Comparison of ENCODE assay signal across 11 cellular contexts in genomic region chr2:157840568-157841156, GRCh38. TPM values are rescaled to one million over a fixed set of nuclear protein-coding genes. Genes with fewer than 3 reads are reported as not detected.
A peak's percentile ranks its signal among the peaks of the same experiment; 100 is the strongest.
DNase-seq lines count a peak whose midpoint lies in the region; ATAC-seq and TF ChIP-seq lines count a peak whose summit lies in the region.
"Had no signal": no experiment of that assay in that cellular context is flagged by ENCODE, and none has a peak within 500 bp of the region (broad histone marks: within the 10 kb centered on the region; RNA-seq: fewer than 3 reads in every experiment).

No MANE protein-coding gene starts in this region.

- H3K9me3 ChIP-seq in ascending aorta, result no peaks in the 10 kb centered on the region

- peak; percentile 77 for ATAC-seq in left ventricle myocardium superior
- ATAC-seq in GM21786 (IDR thresholded peaks at IDR 0.05; ENCODE audit: unreplicated experiment), result no peak

- intact Hi-C loops in ascending aorta (cut with DNase I) (no loop called here), left ventricle myocardium superior (cut with micrococcal nuclease) (no loop called here)

- peak in 1 of 3 experiments; percentile 19 for TF ChIP-seq CTCF in ascending aorta (IDR thresholded peaks at IDR 0.05)

- peak overlapping the region in 1 of 2 donors; percentile 2 for H3K4me3 ChIP-seq in ascending aorta
- H3K4me3 ChIP-seq: SK-N-MC had no signal

- H3K27ac ChIP-seq in ascending aorta, result peak overlapping the region; percentile 56 to 66
- H3K27ac ChIP-seq: SK-N-MC had no signal

- peaks cover 3 to 46% of the 10 kb centered on the region in 2 donors for H3K4me1 ChIP-seq in ascending aorta

- no peaks in the 10 kb centered on the region for H3K36me3 ChIP-seq in ascending aorta

- DNase-seq in HuH-7.5 (ENCODE audit: low spot score), result peak; percentile 28
- DNase-seq in ascending aorta (ENCODE audit: low spot score in 2 of 2), result peak in 1 of 2 donors; percentile 78
- DNase-seq in left ventricle myocardium superior, result peak; percentile 75
- DNase-seq in retina, result peak; percentile 20
- no peak for DNase-seq in activated CD4-positive, alpha-beta T cell treated with anti-CD3 and anti-CD28 coated beads, Interleukin-2, amount 50 U/mL, for 1 hour
- no peak for DNase-seq in foreskin melanocyte
- no peak for DNase-seq in SIG-M5 (lab: John Stamatoyannopoulos, UW)
- DNase-seq: CD4-positive, CD25-positive, alpha-beta regulatory T cell; NCI-H1436 had no signal

- H3K27me3 ChIP-seq in ascending aorta, result no peaks in the 10 kb centered on the region

RNA-seq across cellular contexts. Expression of gene ACVR1, which starts 35.5 kb away (rescaled TPM):
- 6.9 TPM for total RNA-seq in ascending aorta
- total RNA-seq in left ventricle myocardium superior, result 26.8 TPM

Comparison
In these comparisons a context has a peak if more than half of its experiments do, and no peak if none do; other contexts are left out.
1. DNase-seq: peak in HuH-7.5 (single experiment), left ventricle myocardium superior (single experiment) and retina (single experiment); none in activated CD4-positive, alpha-beta T cell treated with anti-CD3 and anti-CD28 coated beads, Interleukin-2, amount 50 U/mL, for 1 hour (single experiment), foreskin melanocyte (single experiment) and SIG-M5 (single experiment).